1 cellular context compared by ENCODE assay signal in genomic region chr17:78360371-78361226, GRCh38.
A peak's percentile ranks its signal among the peaks of the same experiment; 100 is the strongest.
TF ChIP-seq lines count a peak whose summit lies in the region.

No MANE protein-coding gene starts in this region.

TF ChIP-seq in HepG2, 621 proteins besides CTCF, POLR2A, EP300 and RAD21 (continued from another document and continues in another):
- TF ChIP-seq, protein P1, sequence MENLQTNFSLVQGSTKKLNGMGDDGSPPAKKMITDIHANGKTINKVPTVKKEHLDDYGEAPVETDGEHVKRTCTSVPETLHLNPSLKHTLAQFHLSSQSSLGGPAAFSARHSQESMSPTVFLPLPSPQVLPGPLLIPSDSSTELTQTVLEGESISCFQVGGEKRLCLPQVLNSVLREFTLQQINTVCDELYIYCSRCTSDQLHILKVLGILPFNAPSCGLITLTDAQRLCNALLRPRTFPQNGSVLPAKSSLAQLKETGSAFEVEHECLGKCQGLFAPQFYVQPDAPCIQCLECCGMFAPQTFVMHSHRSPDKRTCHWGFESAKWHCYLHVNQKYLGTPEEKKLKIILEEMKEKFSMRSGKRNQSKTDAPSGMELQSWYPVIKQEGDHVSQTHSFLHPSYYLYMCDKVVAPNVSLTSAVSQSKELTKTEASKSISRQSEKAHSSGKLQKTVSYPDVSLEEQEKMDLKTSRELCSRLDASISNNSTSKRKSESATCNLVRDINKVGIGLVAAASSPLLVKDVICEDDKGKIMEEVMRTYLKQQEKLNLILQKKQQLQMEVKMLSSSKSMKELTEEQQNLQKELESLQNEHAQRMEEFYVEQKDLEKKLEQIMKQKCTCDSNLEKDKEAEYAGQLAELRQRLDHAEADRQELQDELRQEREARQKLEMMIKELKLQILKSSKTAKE (CRISPR knock-in tag; IDR thresholded peaks at IDR 0.05; ENCODE audit: borderline replicate concordance): no peak
- peak; percentile 62; the same call in 1 of the 2 replicates for TF ChIP-seq POGK (CRISPR knock-in tag; conservative IDR thresholded peaks at IDR 0.05)
- TF ChIP-seq ZNF124 (CRISPR knock-in tag; IDR thresholded peaks at IDR 0.05): no peak
- peak; percentile 77 for TF ChIP-seq MYPOP (CRISPR knock-in tag; IDR thresholded peaks at IDR 0.05)
- no peak for TF ChIP-seq ZNF510 (CRISPR knock-in tag; IDR thresholded peaks at IDR 0.05; ENCODE audit: low read depth)
- TF ChIP-seq SPEN (CRISPR knock-in tag; IDR thresholded peaks at IDR 0.05; ENCODE audit: low read depth): peak; percentile 34; the same call in 1 of the 2 replicates
- no peak for TF ChIP-seq ZNF577 (CRISPR knock-in tag; IDR thresholded peaks at IDR 0.05; ENCODE audit: borderline replicate concordance, low read depth)
- no peak for TF ChIP-seq ZNF816 (CRISPR knock-in tag; IDR thresholded peaks at IDR 0.05; ENCODE audit: borderline replicate concordance)
- TF ChIP-seq ZBTB25 (CRISPR knock-in tag; IDR thresholded peaks at IDR 0.05): 0 out of 2 replicates have a peak, but pooled peaks have one; percentile 41
- TF ChIP-seq KDM5B (CRISPR knock-in tag; IDR thresholded peaks at IDR 0.05; ENCODE audit: borderline replicate concordance): peak; percentile 68; the same call in 1 of the 2 replicates
- peak; percentile 62; the same call in 1 of the 2 replicates for TF ChIP-seq SOX5 (CRISPR knock-in tag; IDR thresholded peaks at IDR 0.05; ENCODE audit: borderline replicate concordance)
- no peak for TF ChIP-seq FOXK2 (IDR thresholded peaks at IDR 0.05)
- no peak for TF ChIP-seq FOSL1 (CRISPR knock-in tag; IDR thresholded peaks at IDR 0.05; ENCODE audit: borderline replicate concordance)
- peak; percentile 71 for TF ChIP-seq FOSL2 (CRISPR knock-in tag; IDR thresholded peaks at IDR 0.05)
- TF ChIP-seq, protein P2, sequence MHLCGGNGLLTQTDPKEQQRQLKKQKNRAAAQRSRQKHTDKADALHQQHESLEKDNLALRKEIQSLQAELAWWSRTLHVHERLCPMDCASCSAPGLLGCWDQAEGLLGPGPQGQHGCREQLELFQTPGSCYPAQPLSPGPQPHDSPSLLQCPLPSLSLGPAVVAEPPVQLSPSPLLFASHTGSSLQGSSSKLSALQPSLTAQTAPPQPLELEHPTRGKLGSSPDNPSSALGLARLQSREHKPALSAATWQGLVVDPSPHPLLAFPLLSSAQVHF (CRISPR knock-in tag; IDR thresholded peaks at IDR 0.05): no peak
- no peak for TF ChIP-seq ZNF17 (CRISPR knock-in tag; IDR thresholded peaks at IDR 0.05)
- TF ChIP-seq MTF1 (CRISPR knock-in tag; IDR thresholded peaks at IDR 0.05): no peak
- no peak for TF ChIP-seq SYNCRIP (IDR thresholded peaks at IDR 0.05; ENCODE audit: insufficient read depth, low read depth, low read length)
- no peak for TF ChIP-seq ZNF782 (CRISPR knock-in tag; IDR thresholded peaks at IDR 0.05; ENCODE audit: borderline replicate concordance)
- no peak for TF ChIP-seq CEBPZ (IDR thresholded peaks at IDR 0.05; ENCODE audit: low read length)
- TF ChIP-seq ZNF180 (CRISPR knock-in tag; IDR thresholded peaks at IDR 0.05; ENCODE audit: borderline replicate concordance, low read depth): no peak
- peak; percentile 24; the same call in 1 of the 2 replicates for TF ChIP-seq SIX4 (CRISPR knock-in tag; IDR thresholded peaks at IDR 0.05)
- TF ChIP-seq U2AF1 (optimal IDR thresholded peaks at IDR 0.05; ENCODE audit: low read depth, low read length): peak; percentile 90
- no peak for TF ChIP-seq ZNF343 (CRISPR knock-in tag; IDR thresholded peaks at IDR 0.05)
- no peak for TF ChIP-seq CHD2 (IDR thresholded peaks at IDR 0.05; ENCODE audit: low read depth, low read length)
- TF ChIP-seq CBFB (CRISPR knock-in tag; IDR thresholded peaks at IDR 0.05): peak; percentile 67; the same call in 1 of the 2 replicates
- TF ChIP-seq ZNF557 (CRISPR knock-in tag; IDR thresholded peaks at IDR 0.05): no peak
- 0 out of 2 replicates have a peak, but pooled peaks have one; percentile 29 for TF ChIP-seq TFAP4 (IDR thresholded peaks at IDR 0.05; ENCODE audit: borderline replicate concordance, low read depth)
- no peak for TF ChIP-seq SP2 (CRISPR knock-in tag; IDR thresholded peaks at IDR 0.05)
- TF ChIP-seq PBX2 (CRISPR knock-in tag; IDR thresholded peaks at IDR 0.05): no peak
- no peak for TF ChIP-seq MLX (CRISPR knock-in tag; IDR thresholded peaks at IDR 0.05)
- peak; percentile 35; the same call in 1 of the 2 replicates for TF ChIP-seq MTA1 (CRISPR knock-in tag; IDR thresholded peaks at IDR 0.05; ENCODE audit: borderline replicate concordance)
- TF ChIP-seq SRY (CRISPR knock-in tag; IDR thresholded peaks at IDR 0.05): no peak
- TF ChIP-seq NR3C1 (CRISPR knock-in tag; IDR thresholded peaks at IDR 0.05): no peak
- TF ChIP-seq, protein P3, sequence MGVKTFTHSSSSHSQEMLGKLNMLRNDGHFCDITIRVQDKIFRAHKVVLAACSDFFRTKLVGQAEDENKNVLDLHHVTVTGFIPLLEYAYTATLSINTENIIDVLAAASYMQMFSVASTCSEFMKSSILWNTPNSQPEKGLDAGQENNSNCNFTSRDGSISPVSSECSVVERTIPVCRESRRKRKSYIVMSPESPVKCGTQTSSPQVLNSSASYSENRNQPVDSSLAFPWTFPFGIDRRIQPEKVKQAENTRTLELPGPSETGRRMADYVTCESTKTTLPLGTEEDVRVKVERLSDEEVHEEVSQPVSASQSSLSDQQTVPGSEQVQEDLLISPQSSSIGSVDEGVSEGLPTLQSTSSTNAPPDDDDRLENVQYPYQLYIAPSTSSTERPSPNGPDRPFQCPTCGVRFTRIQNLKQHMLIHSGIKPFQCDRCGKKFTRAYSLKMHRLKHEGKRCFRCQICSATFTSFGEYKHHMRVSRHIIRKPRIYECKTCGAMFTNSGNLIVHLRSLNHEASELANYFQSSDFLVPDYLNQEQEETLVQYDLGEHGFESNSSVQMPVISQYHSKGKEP (CRISPR knock-in tag; IDR thresholded peaks at IDR 0.05): no peak
- peak; percentile 52 for TF ChIP-seq FOXA3 (CRISPR knock-in tag; IDR thresholded peaks at IDR 0.05)
- peak; percentile 53; the same call in 1 of the 2 replicates for TF ChIP-seq ZMYM3 (CRISPR knock-in tag; IDR thresholded peaks at IDR 0.05)
- TF ChIP-seq RORA (CRISPR knock-in tag; IDR thresholded peaks at IDR 0.05): no peak
- peak; percentile 67; the same call in 1 of the 2 replicates for TF ChIP-seq HDAC1 (CRISPR knock-in tag; IDR thresholded peaks at IDR 0.05)
- TF ChIP-seq, protein P4, sequence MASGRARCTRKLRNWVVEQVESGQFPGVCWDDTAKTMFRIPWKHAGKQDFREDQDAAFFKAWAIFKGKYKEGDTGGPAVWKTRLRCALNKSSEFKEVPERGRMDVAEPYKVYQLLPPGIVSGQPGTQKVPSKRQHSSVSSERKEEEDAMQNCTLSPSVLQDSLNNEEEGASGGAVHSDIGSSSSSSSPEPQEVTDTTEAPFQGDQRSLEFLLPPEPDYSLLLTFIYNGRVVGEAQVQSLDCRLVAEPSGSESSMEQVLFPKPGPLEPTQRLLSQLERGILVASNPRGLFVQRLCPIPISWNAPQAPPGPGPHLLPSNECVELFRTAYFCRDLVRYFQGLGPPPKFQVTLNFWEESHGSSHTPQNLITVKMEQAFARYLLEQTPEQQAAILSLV (CRISPR knock-in tag; IDR thresholded peaks at IDR 0.05; ENCODE audit: borderline replicate concordance): peak; percentile 68; the same call in 1 of the 2 replicates
- TF ChIP-seq JUN (CRISPR knock-in tag; IDR thresholded peaks at IDR 0.05): no peak
- TF ChIP-seq, protein P5, sequence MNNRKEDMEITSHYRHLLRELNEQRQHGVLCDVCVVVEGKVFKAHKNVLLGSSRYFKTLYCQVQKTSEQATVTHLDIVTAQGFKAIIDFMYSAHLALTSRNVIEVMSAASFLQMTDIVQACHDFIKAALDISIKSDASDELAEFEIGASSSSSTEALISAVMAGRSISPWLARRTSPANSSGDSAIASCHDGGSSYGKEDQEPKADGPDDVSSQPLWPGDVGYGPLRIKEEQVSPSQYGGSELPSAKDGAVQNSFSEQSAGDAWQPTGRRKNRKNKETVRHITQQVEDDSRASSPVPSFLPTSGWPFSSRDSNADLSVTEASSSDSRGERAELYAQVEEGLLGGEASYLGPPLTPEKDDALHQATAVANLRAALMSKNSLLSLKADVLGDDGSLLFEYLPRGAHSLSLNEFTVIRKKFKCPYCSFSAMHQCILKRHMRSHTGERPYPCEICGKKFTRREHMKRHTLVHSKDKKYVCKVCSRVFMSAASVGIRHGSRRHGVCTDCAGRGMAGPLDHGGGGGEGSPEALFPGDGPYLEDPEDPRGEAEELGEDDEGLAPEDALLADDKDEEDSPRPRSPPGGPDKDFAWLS (CRISPR knock-in tag; IDR thresholded peaks at IDR 0.05; ENCODE audit: borderline replicate concordance): no peak
- TF ChIP-seq THAP11 (CRISPR knock-in tag; IDR thresholded peaks at IDR 0.05): peak; percentile 59
